In the genomic region with DNA sequence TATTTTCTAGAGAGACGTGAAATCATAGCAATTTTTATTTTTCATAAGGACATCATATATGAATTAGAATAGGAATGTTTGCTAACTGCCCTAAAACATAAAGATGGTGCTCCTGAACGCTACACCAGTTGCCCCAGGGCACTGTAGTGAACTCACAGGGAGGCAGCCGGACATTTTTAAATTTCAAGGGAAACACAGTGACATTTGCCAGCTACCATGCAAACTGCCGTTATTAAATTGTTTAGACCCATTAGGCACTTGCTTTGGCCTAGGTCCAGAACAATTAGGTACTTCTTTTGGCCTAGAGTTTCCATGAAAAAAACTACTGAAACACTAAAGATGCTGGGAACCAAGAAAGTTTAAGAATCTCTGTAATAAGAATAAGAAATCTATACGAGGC, we compare ENCODE assay signal across 30 cellular contexts. TPM values are rescaled to one million over a fixed set of nuclear protein-coding genes. Genes with fewer than 3 reads are reported as not detected.
"Had no signal": no experiment of that assay in that cellular context is flagged by ENCODE, and none has a peak within 500 bp of the region (broad histone marks: within the 10 kb centered on the region; RNA-seq: fewer than 3 reads in every experiment).

No MANE protein-coding gene starts in this region.

- ATAC-seq: activated CD4-positive, alpha-beta T cell treated with anti-CD3 and anti-CD28 coated beads for 36 hours; activated CD8-positive, alpha-beta memory T cell treated with anti-CD3 and anti-CD28 coated beads, Interleukin-2, amount 10 ng/mL, durations not matched to agents 7 days and 5 days; activated CD8-positive, alpha-beta T cell treated with anti-CD3 and anti-CD28 coated beads, Interleukin-2, amount 10 ng/mL, durations not matched to agents 7 days and 5 days; activated naive CD8-positive, alpha-beta T cell treated with anti-CD3 and anti-CD28 coated beads, Interleukin-2, amount 50 U/mL, for 24 hours; body of pancreas; gastroesophageal sphincter; heart right ventricle had no signal

- H3K9me3 ChIP-seq: adrenal gland, body of pancreas, esophagus squamous epithelium, gastroesophageal sphincter, heart right ventricle had no signal

- DNase-seq: activated CD4-positive, alpha-beta memory T cell treated with anti-CD3 and anti-CD28 coated beads for 36 hours; activated CD4-positive, alpha-beta T cell treated with anti-CD3 and anti-CD28 coated beads for 36 hours; activated CD4-positive, alpha-beta T cell treated with anti-CD3 and anti-CD28 coated beads, Interleukin-2, amount 10 ng/mL, durations not matched to agents 24 days and 14 days; activated CD4-positive, CD25-positive, alpha-beta regulatory T cell; activated CD4-positive, CD25-positive, alpha-beta regulatory T cell treated with anti-CD3 and anti-CD28 coated beads, Interleukin-2, amount 50 U/mL, for 72 hours; activated CD8-positive, alpha-beta memory T cell treated with anti-CD3 and anti-CD28 coated beads, Interleukin-2, amount 10 ng/mL, durations not matched to agents 7 days and 5 days; activated CD8-positive, alpha-beta memory T cell treated with anti-CD3 and anti-CD28 coated beads, Interleukin-2, amount 50 U/mL, for 4 hours; activated CD8-positive, alpha-beta T cell treated with anti-CD3 and anti-CD28 coated beads, Interleukin-2, amount 10 ng/mL, durations not matched to agents 7 days and 5 days; activated effector memory CD4-positive, alpha-beta T cell treated with anti-CD3 and anti-CD28 coated beads, Interleukin-2, amount 50 U/mL, for 16 hours; activated naive CD4-positive, alpha-beta T cell treated with anti-CD3 and anti-CD28 coated beads for 36 hours; activated naive CD8-positive, alpha-beta T cell treated with anti-CD3 and anti-CD28 coated beads for 36 hours; activated naive CD8-positive, alpha-beta T cell treated with anti-CD3 and anti-CD28 coated beads, Interleukin-2, amount 50 U/mL, for 24 hours; activated T-cell treated with anti-CD3 and anti-CD28 coated beads, Interleukin-2, amount 50 U/mL, for 1 hour; activated T-cell treated with anti-CD3 and anti-CD28 coated beads, Interleukin-2, amount 50 U/mL, for 48 hours; amygdala; aorta; body of pancreas; caudate nucleus; cortex of kidney; dermis blood vessel endothelial cell; effector CD8-positive, alpha-beta T cell; esophagus squamous epithelium; foreskin melanocyte; heart right ventricle had no signal

- H3K4me3 ChIP-seq: adrenal gland, body of pancreas, esophagus squamous epithelium, gastroesophageal sphincter, heart right ventricle, hepatocyte had no signal

- H3K36me3 ChIP-seq: adrenal gland, esophagus squamous epithelium, gastroesophageal sphincter, heart right ventricle had no signal

- H3K4me1 ChIP-seq: adrenal gland, body of pancreas, esophagus squamous epithelium, gastroesophageal sphincter had no signal

- H3K27me3 ChIP-seq: adrenal gland, body of pancreas, esophagus squamous epithelium, gastroesophageal sphincter, heart right ventricle, hepatocyte had no signal

RNA-seq across cellular contexts. Expression of a gene that starts 24.9 kb away (rescaled TPM):
- polyA plus RNA-seq: hepatocyte had no signal

RNA-seq across cellular contexts. Expression of a gene that starts 53.8 kb away (rescaled TPM):
- polyA plus RNA-seq: aorta, endothelial cell of umbilical vein, esophagus, fibroblast of lung, heart right ventricle, hepatocyte had no signal
